7 cellular contexts compared by ENCODE assay signal in genomic region chr6:111724505-111724904, GRCh38.
A peak's percentile ranks its signal among the peaks of the same experiment; 100 is the strongest.
DNase-seq lines count a peak whose midpoint lies in the region; ATAC-seq and TF ChIP-seq lines count a peak whose summit lies in the region.

No MANE protein-coding gene starts in this region.

- POLR2A ChIA-PET in OCI-LY7 (lab: Charles Lee) = interaction anchor here (1.4 to 1.5 kb wide), 2 partner anchors 10 to 12 kb away, joined by 4 read pairs; no protein-coding TSS in a partner anchor

- CTCF ChIA-PET in OCI-LY7 (lab: Charles Lee; ENCODE audit: unreplicated experiment) = no interaction called here

- peak; percentile 88 for DNase-seq in OCI-LY7 (ENCODE audit: low spot score)
- peak; percentile 48 for DNase-seq in pons (ENCODE audit: low spot score)
- no peak for DNase-seq in effector CD8-positive, alpha-beta T cell (lab: John Stamatoyannopoulos, UW)
- DNase-seq in C1 segment of cervical spinal cord (lab: John Stamatoyannopoulos, UW) = no peak
- no peak for DNase-seq in stimulated activated naive CD4-positive, alpha-beta T cell treated with Interleukin-2 at 50 U/mL for 16 hours (lab: John Stamatoyannopoulos, UW)

- peak; percentile 99 for ATAC-seq in GM19043 (IDR thresholded peaks at IDR 0.05; ENCODE audit: low read depth, unreplicated experiment)
- ATAC-seq in HG02884 (IDR thresholded peaks at IDR 0.05; ENCODE audit: unreplicated experiment) = peak; percentile 99

- no peak overlapping the region for H2AFZ ChIP-seq in OCI-LY7 (ENCODE audit: low read length)

- TF ChIP-seq CTCF in OCI-LY7 (conservative IDR thresholded peaks at IDR 0.05; ENCODE audit: low read length) = no peak

- peak overlapping the region; percentile 43 for H3K4me3 ChIP-seq in OCI-LY7 (ENCODE audit: low read depth, low read length, poor library complexity, severe bottlenecking)

- H3K36me3 ChIP-seq in OCI-LY7 (ENCODE audit: insufficient read depth, low read length) = no peaks in the 10 kb centered on the region

- H3K9me2 ChIP-seq in OCI-LY7 (ENCODE audit: insufficient read depth, low read length) = no peaks in the 10 kb centered on the region

- no peaks in the 10 kb centered on the region for H3K9me3 ChIP-seq in OCI-LY7 (ENCODE audit: low read length)

- peak overlapping the region; percentile 78 for H3K4me2 ChIP-seq in OCI-LY7 (ENCODE audit: low read length)

- H3K79me2 ChIP-seq in OCI-LY7 (ENCODE audit: insufficient read depth, low read depth, low read length) = no peaks in the 10 kb centered on the region

- peaks cover 5% of the 10 kb centered on the region; the same call in 1 of the 2 replicates for H4K20me1 ChIP-seq in OCI-LY7 (ENCODE audit: insufficient read depth, low read length)

- intact Hi-C loops in OCI-LY7 (cut with micrococcal nuclease; ENCODE audit: unreplicated experiment) = loop anchor here (1.0 to 5.0 kb wide), 3 partner anchors 24 to 149 kb away; partner anchors contain the start of gene FYN

- peak overlapping the region; percentile 57 for H3K27ac ChIP-seq in OCI-LY7 (ENCODE audit: low read depth, low read length, poor library complexity, severe bottlenecking)

- H3K4me1 ChIP-seq in OCI-LY7 (ENCODE audit: insufficient read depth, low read length, poor library complexity, severe bottlenecking) = peaks cover 38% of the 10 kb centered on the region

- no TSS peak for BruUV-seq in OCI-LY7 (replicated peaks; lab: Mats Ljungman, UMichigan)

Comparison
In these comparisons a context has a peak if more than half of its experiments do, and no peak if none do; other contexts are left out.
1. DNase-seq: peak in OCI-LY7 (single experiment) and pons (single experiment); none in effector CD8-positive, alpha-beta T cell (single experiment), C1 segment of cervical spinal cord (0 of 14) and stimulated activated naive CD4-positive, alpha-beta T cell treated with Interleukin-2 at 50 U/mL for 16 hours (single experiment).